In the genomic region with DNA sequence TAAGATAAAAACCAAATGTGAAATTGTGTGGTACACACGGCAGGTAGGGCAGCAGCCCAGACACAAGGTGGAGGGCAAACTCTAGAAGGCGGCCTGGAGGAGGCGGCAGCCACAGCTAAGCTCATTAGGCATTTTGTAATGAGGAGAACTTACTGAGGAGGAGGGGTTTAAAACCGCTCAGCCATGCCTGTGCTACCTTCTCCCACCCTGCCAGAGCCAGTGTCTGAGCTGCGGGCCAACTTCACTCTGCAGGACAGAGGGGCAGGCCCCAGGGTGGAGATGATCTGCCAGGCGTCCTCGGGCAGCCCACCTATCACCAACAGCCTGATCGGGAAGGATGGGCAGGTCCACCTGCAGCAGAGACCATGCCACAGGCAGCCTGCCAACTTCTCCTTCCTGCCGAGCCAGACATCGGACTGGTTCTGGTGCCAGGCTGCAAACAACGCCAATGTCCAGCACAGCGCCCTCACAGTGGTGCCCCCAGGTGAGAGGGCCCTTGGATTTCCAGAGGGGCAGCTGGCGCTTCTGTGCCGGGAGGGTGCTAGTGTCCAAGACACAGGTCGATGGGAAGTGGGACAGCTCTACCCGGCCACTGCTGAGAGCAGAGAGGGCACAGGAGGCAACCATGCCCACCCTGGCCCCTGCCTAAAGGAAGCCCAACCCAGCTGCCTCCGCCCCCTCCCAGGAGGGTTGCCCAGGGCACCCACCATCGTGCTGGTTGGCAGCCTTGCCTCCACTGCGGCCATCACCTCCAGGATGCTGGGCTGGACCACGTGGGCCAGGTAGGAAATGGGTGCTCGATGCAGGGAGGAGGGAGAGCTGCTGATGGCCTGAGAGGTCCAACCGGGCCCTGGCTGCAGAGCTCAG, we compare ENCODE assay signal across 18 cellular contexts. TPM values are rescaled to one million over a fixed set of nuclear protein-coding genes. Genes with fewer than 3 reads are reported as not detected.
DNase-seq lines count a peak whose midpoint lies in the region; ATAC-seq and TF ChIP-seq lines count a peak whose summit lies in the region.
"Had no signal": no experiment of that assay in that cellular context is flagged by ENCODE, and none has a peak within 500 bp of the region (broad histone marks: within the 10 kb centered on the region; RNA-seq: fewer than 3 reads in every experiment).

No MANE protein-coding gene starts in this region.

- WGBS in transverse colon (ENCODE audit: low coverage in 1 of 2), 2 donors = 69% methylated on average over 18 of the region's 22 CpGs; no CpG with 5 or more reads in 1 of the 2 donors

- H3K27ac ChIP-seq in VCaP (peak overlapping the region; percentile 80), transverse colon (no peak overlapping the region)
- H3K27ac ChIP-seq: GM23248 had no signal

- peak overlapping the region in 2 of 3 experiments; percentile 11 to 26 for H3K4me3 Mint-ChIP-seq in nephron
- H3K4me3 Mint-ChIP-seq: CD14-positive monocyte had no signal

- no peaks in the 10 kb centered on the region for H3K36me3 Mint-ChIP-seq in nephron (ENCODE audit: low read depth)
- H3K36me3 Mint-ChIP-seq: CD14-positive monocyte had no signal

- no peaks in the 10 kb centered on the region for H3K27me3 ChIP-seq in transverse colon

- TF ChIP-seq EP300 in transverse colon (IDR thresholded peaks at IDR 0.05; ENCODE audit: low read depth) = no peak

- no peaks in the 10 kb centered on the region for H3K36me3 ChIP-seq in transverse colon

- in situ Hi-C loops in transverse colon (cut with MboI; ENCODE audit: low pct_ligation_motif_present in 1 of 4, low pct_unique_long_range_greater_than_20kb in 1 of 4, low sequenced_read_pairs in 3 of 4) = no loop called here

- peak; percentile 41 for TF ChIP-seq CTCF in VCaP (conservative IDR thresholded peaks at IDR 0.05)
- no peak for TF ChIP-seq CTCF in nephron (IDR thresholded peaks at IDR 0.05; ENCODE audit: unreplicated experiment in 3 of 3)
- no peak for TF ChIP-seq CTCF in transverse colon (IDR thresholded peaks at IDR 0.05)
- TF ChIP-seq CTCF in foreskin fibroblast (IDR thresholded peaks at IDR 0.05; ENCODE audit: low read depth, low read length) = no peak

- H3K9me3 ChIP-seq in transverse colon = no peaks in the 10 kb centered on the region

- H3K27me3 Mint-ChIP-seq in nephron (ENCODE audit: low read depth) = peaks cover 5% of the 10 kb centered on the region

- peaks cover 0 to 18% (median 8%) of the 10 kb centered on the region in 4 donors for H3K4me1 ChIP-seq in transverse colon

- DNase-seq in NCI-H82 (lab: John Stamatoyannopoulos, UW) = peak; percentile 53
- no peak for DNase-seq in NCI-H82 treated with DMSO at 0.1 percent for 48 hours (lab: John Stamatoyannopoulos, UW; ENCODE audit: unreplicated experiment)
- peak; percentile 8 for DNase-seq in transverse colon
- no peak for DNase-seq in foreskin fibroblast
- DNase-seq: DMS79, GM23248, Kasumi-1, NCI-H1436, NCI-H2081 treated with DMSO at 0.1 percent for 48 hours, NCI-H69, SHP77 had no signal

- intact Hi-C loops in transverse colon (cut with DNase I; ENCODE audit: low total_unique reads) = no loop called here

- TF ChIP-seq POLR2A in transverse colon (IDR thresholded peaks at IDR 0.05) = no peak

- ATAC-seq in GM21737 (IDR thresholded peaks at IDR 0.05; ENCODE audit: unreplicated experiment) (no peak), HG03095 (IDR thresholded peaks at IDR 0.05; ENCODE audit: unreplicated experiment) (no peak)
- ATAC-seq: Panc1 had no signal

- H3K27ac Mint-ChIP-seq in nephron = no peak overlapping the region
- H3K27ac Mint-ChIP-seq: CD14-positive monocyte had no signal

- H3K4me3 ChIP-seq in transverse colon = no peak overlapping the region
- H3K4me3 ChIP-seq in foreskin fibroblast (ENCODE audit: low read depth in 1 of 2, low read length in 2 of 2) = no peak overlapping the region
- H3K4me3 ChIP-seq: GM23248 had no signal

- no peaks in the 10 kb centered on the region for H3K9me3 Mint-ChIP-seq in nephron

- H3K4me1 Mint-ChIP-seq in nephron = no peaks in the 10 kb centered on the region

RNA-seq across cellular contexts. Expression of a gene that starts 4.3 kb away (rescaled TPM):
- 100 to 1,000 TPM; 102 to 121 (median 106) TPM for total RNA-seq in transverse colon

RNA-seq across cellular contexts. Expression of a gene that starts 17.9 kb away (rescaled TPM):
- total RNA-seq in transverse colon = not detected
- total RNA-seq: A172, GM23248 had no signal

RNA-seq across cellular contexts. Expression of a gene that starts 22.7 kb away (rescaled TPM):
- 10 to 100 TPM in 1 of 4 donors, 1 to 10 TPM in 3; 7.4 to 27.9 (median 9.4) TPM for total RNA-seq in transverse colon

RNA-seq across cellular contexts. Expression of a gene that starts 23.0 kb away (rescaled TPM):
- total RNA-seq in transverse colon = 10 to 100 TPM; 33.7 to 82.4 (median 60.4) TPM

RNA-seq across cellular contexts. Expression of a gene that starts 33.5 kb away (rescaled TPM):
- total RNA-seq in transverse colon = 10 to 100 TPM in 2 of 4 donors, 1 to 10 TPM in 2; 1.2 to 40.8 (median 9.8) TPM
- total RNA-seq: GM23248 had no signal

Comparison
In these comparisons a context has a peak if more than half of its experiments do, and no peak if none do; other contexts are left out.
1. DNase-seq: peak in NCI-H82 (single experiment) and transverse colon (single experiment); none in NCI-H82 treated with DMSO at 0.1 percent for 48 hours (single experiment) and foreskin fibroblast (0 of 2).